ENCODE assay signal across 1 cellular context in genomic region chr11:69321877-69322350, GRCh38.
TF ChIP-seq lines count a peak whose summit lies in the region.

No MANE protein-coding gene starts in this region.

TF ChIP-seq in IMR-90, 13 proteins besides CTCF, POLR2A, EP300 and RAD21 (continued from another document):
- no peak for TF ChIP-seq USF2 (IDR thresholded peaks at IDR 0.05; ENCODE audit: low read depth, low read length)
- no peak for TF ChIP-seq ELK1 (IDR thresholded peaks at IDR 0.05; ENCODE audit: borderline replicate concordance, low read depth, low read length)
- TF ChIP-seq MXI1 (IDR thresholded peaks at IDR 0.05; ENCODE audit: borderline replicate concordance, low read depth, low read length) = 0 out of 2 replicates have a peak, but pooled peaks have one; percentile 27
- TF ChIP-seq FOS (IDR thresholded peaks at IDR 0.05; ENCODE audit: low read depth, low read length) = peak; percentile 89
- peak; percentile 94 for TF ChIP-seq BHLHE40 (IDR thresholded peaks at IDR 0.05; ENCODE audit: low read depth, low read length)
- TF ChIP-seq MAFK (IDR thresholded peaks at IDR 0.05; ENCODE audit: low read depth, low read length) = peak; percentile 60
- TF ChIP-seq CEBPB (IDR thresholded peaks at IDR 0.05; ENCODE audit: low read depth, low read length) = peak; percentile 4; the same call in 1 of the 2 replicates
- no peak for TF ChIP-seq RFX5 (IDR thresholded peaks at IDR 0.05; ENCODE audit: low read depth, low read length)
- peak; percentile 35 for TF ChIP-seq NFE2L2 (IDR thresholded peaks at IDR 0.05; ENCODE audit: low read depth, low read length)
- no peak for TF ChIP-seq MAZ (IDR thresholded peaks at IDR 0.05; ENCODE audit: borderline replicate concordance, low read depth, low read length)
- peak; percentile 56 for TF ChIP-seq RCOR1 (IDR thresholded peaks at IDR 0.05; ENCODE audit: insufficient replicate concordance, low read length)
